Comparison of ENCODE assay signal across 19 cellular contexts in genomic region chr2:111701266-111701665, GRCh38.
DNase-seq lines count a peak whose midpoint lies in the region; ATAC-seq, FAIRE-seq and TF ChIP-seq lines count a peak whose summit lies in the region.
"Had no signal": no experiment of that assay in that cellular context is flagged by ENCODE, and none has a peak within 500 bp of the region (broad histone marks: within the 10 kb centered on the region; RNA-seq: fewer than 3 reads in every experiment).

No MANE protein-coding gene starts in this region.

- no peak for FAIRE-seq in astrocyte (lab: Jason Lieb, UNC)

- H3K27me3 Mint-ChIP-seq in astrocyte (ENCODE audit: low read depth, unreplicated experiment): no peaks in the 10 kb centered on the region
- peaks cover 21% of the 10 kb centered on the region for H3K27me3 Mint-ChIP-seq in activated naive CD4-positive, alpha-beta T cell treated with anti-CD3 and anti-CD28 coated beads for 36 hours (ENCODE audit: low read depth)

- H3K4me1 Mint-ChIP-seq in astrocyte (ENCODE audit: low read depth, unreplicated experiment): peaks cover 57% of the 10 kb centered on the region
- H3K4me1 Mint-ChIP-seq in activated naive CD4-positive, alpha-beta T cell treated with anti-CD3 and anti-CD28 coated beads for 36 hours (ENCODE audit: low read depth): peaks cover 34% of the 10 kb centered on the region

- no peaks in the 10 kb centered on the region for H4K20me1 ChIP-seq in KMS-11 (ENCODE audit: insufficient read depth)
- no peaks in the 10 kb centered on the region for H4K20me1 ChIP-seq in astrocyte (ENCODE audit: insufficient read depth, low read length)

- TF ChIP-seq CTCF in KMS-11 (conservative IDR thresholded peaks at IDR 0.05; ENCODE audit: low read depth, low read length) (no peak), astrocyte (IDR thresholded peaks at IDR 0.05; ENCODE audit: insufficient read depth, low read depth, low read length) (no peak), parathyroid adenoma (IDR thresholded peaks at IDR 0.05) (no peak), GM10266 (IDR thresholded peaks at IDR 0.05; ENCODE audit: control insufficient read depth, insufficient read depth, low read depth, missing control alignments) (no peak)

- H2AFZ ChIP-seq in KMS-11 (ENCODE audit: low read depth): peak overlapping the region; percentile 14; the same call in 1 of the 2 replicates
- no peak overlapping the region for H2AFZ ChIP-seq in astrocyte (ENCODE audit: low read depth, low read length)
- peak overlapping the region; percentile 57 for H2AFZ ChIP-seq in parathyroid adenoma

- no peak overlapping the region for H3K4me3 Mint-ChIP-seq in astrocyte (ENCODE audit: unreplicated experiment)
- no peak overlapping the region for H3K4me3 Mint-ChIP-seq in activated naive CD4-positive, alpha-beta T cell treated with anti-CD3 and anti-CD28 coated beads for 36 hours

- CTCF ChIA-PET in activated naive CD4-positive, alpha-beta T cell treated with anti-CD3 and anti-CD28 coated beads for 36 hours (lab: Charles Lee): interaction anchor here (0.8 to 2.5 kb wide), 2 partner anchors 218 to 583 kb away, joined by 3 to 7 read pairs; no protein-coding TSS in a partner anchor

- H3K36me3 Mint-ChIP-seq in astrocyte (ENCODE audit: low read depth, unreplicated experiment): peaks cover 3% of the 10 kb centered on the region
- H3K36me3 Mint-ChIP-seq in activated naive CD4-positive, alpha-beta T cell treated with anti-CD3 and anti-CD28 coated beads for 36 hours (ENCODE audit: low read depth): no peaks in the 10 kb centered on the region

- no peak for ATAC-seq in HG02870 (IDR thresholded peaks at IDR 0.05; ENCODE audit: unreplicated experiment)
- ATAC-seq: mucosa of descending colon had no signal

- intact Hi-C loops in activated naive CD4-positive, alpha-beta T cell treated with anti-CD3 and anti-CD28 coated beads for 36 hours (cut with micrococcal nuclease): loop anchor here (5.0 kb wide), 1 partner anchor 899 kb away; no protein-coding TSS in a partner anchor

- DNase-seq in DMS53 (lab: John Stamatoyannopoulos, UW): peak; percentile 19
- DNase-seq in DMS53 treated with DMSO at 0.1 percent for 48 hours (lab: John Stamatoyannopoulos, UW; ENCODE audit: unreplicated experiment): no peak
- no peak for DNase-seq in astrocyte (ENCODE audit: low read depth)
- no peak for DNase-seq in activated naive CD4-positive, alpha-beta T cell treated with anti-CD3 and anti-CD28 coated beads for 36 hours
- no peak for DNase-seq in GM10266 (ENCODE audit: extremely low spot score)
- DNase-seq: activated effector memory CD4-positive, alpha-beta T cell treated with anti-CD3 and anti-CD28 coated beads, Interleukin-2, amount 50 U/mL, for 16 hours; cortex of kidney; GDM1; heart left ventricle; mucosa of descending colon; NCI-H1694; NCI-H524 treated with DMSO at 0.1 percent for 48 hours; stimulated activated CD4-positive, alpha-beta T cell treated with anti-CD3 and anti-CD28 coated beads, Interleukin-4, amount 100 ng/mL, for 24 hours; SW 1271 had no signal

- H3K9me3 Mint-ChIP-seq in astrocyte (ENCODE audit: unreplicated experiment): peaks cover 2% of the 10 kb centered on the region
- no peaks in the 10 kb centered on the region for H3K9me3 Mint-ChIP-seq in activated naive CD4-positive, alpha-beta T cell treated with anti-CD3 and anti-CD28 coated beads for 36 hours

- H3K4me2 ChIP-seq in KMS-11: peak overlapping the region; percentile 42
- H3K4me2 ChIP-seq in astrocyte (ENCODE audit: low read length): no peak overlapping the region
- no peak overlapping the region for H3K4me2 ChIP-seq in parathyroid adenoma (ENCODE audit: low read length)

- H3K9ac ChIP-seq in KMS-11: peak overlapping the region; percentile 41; the same call in 1 of the 2 replicates
- no peak overlapping the region for H3K9ac ChIP-seq in astrocyte (ENCODE audit: low read length)
- no peak overlapping the region for H3K9ac ChIP-seq in parathyroid adenoma

- H3K4me3 ChIP-seq in KMS-11 (IDR thresholded peaks at IDR 0.05; ENCODE audit: insufficient read depth, low read depth, low read length) (no peak overlapping the region), astrocyte (ENCODE audit: insufficient read depth, low read depth, low read length) (no peak overlapping the region), parathyroid adenoma (ENCODE audit: low read depth, low read length) (no peak overlapping the region)
- H3K4me3 ChIP-seq: heart left ventricle, mucosa of descending colon had no signal

- H3K79me2 ChIP-seq in KMS-11 (ENCODE audit: insufficient read depth, low read depth) (no peaks in the 10 kb centered on the region), astrocyte (ENCODE audit: insufficient read depth, low read length) (no peaks in the 10 kb centered on the region), parathyroid adenoma (no peaks in the 10 kb centered on the region)

- H3K27ac Mint-ChIP-seq in astrocyte (ENCODE audit: unreplicated experiment): peak overlapping the region; percentile 73
- no peak overlapping the region for H3K27ac Mint-ChIP-seq in activated naive CD4-positive, alpha-beta T cell treated with anti-CD3 and anti-CD28 coated beads for 36 hours

- H3K36me3 ChIP-seq in KMS-11 (ENCODE audit: insufficient read depth) (no peaks in the 10 kb centered on the region), astrocyte (ENCODE audit: insufficient read depth, low read length) (no peaks in the 10 kb centered on the region), parathyroid adenoma (ENCODE audit: control insufficient read depth, insufficient read depth, low read length) (no peaks in the 10 kb centered on the region)
- H3K36me3 ChIP-seq: heart left ventricle had no signal

- peak overlapping the region; percentile 100 for H3K27ac ChIP-seq in KMS-11
- H3K27ac ChIP-seq in astrocyte (ENCODE audit: low read depth, low read length): no peak overlapping the region
- peak overlapping the region; percentile 17 for H3K27ac ChIP-seq in parathyroid adenoma
- H3K27ac ChIP-seq: 22Rv1, VCaP had no signal

- H3K4me1 ChIP-seq in KMS-11 (ENCODE audit: low read depth, poor library complexity, severe bottlenecking): peaks cover 83% of the 10 kb centered on the region
- H3K4me1 ChIP-seq in astrocyte (ENCODE audit: insufficient read depth, low read length): peaks cover 41% of the 10 kb centered on the region
- peaks cover 18% of the 10 kb centered on the region for H3K4me1 ChIP-seq in parathyroid adenoma

- H3K27me3 ChIP-seq in KMS-11 (ENCODE audit: insufficient read depth, low read depth) (no peaks in the 10 kb centered on the region), astrocyte (ENCODE audit: insufficient read depth, low read length) (no peaks in the 10 kb centered on the region), parathyroid adenoma (ENCODE audit: control insufficient read depth, insufficient read depth, low read length) (no peaks in the 10 kb centered on the region)
- H3K27me3 ChIP-seq: heart left ventricle had no signal

- H3K9me3 ChIP-seq in astrocyte (ENCODE audit: insufficient read depth, low read depth, low read length) (no peaks in the 10 kb centered on the region), parathyroid adenoma (ENCODE audit: control insufficient read depth, low read length) (no peaks in the 10 kb centered on the region)
- H3K9me3 ChIP-seq: heart left ventricle, mucosa of descending colon had no signal
